In the genomic region with DNA sequence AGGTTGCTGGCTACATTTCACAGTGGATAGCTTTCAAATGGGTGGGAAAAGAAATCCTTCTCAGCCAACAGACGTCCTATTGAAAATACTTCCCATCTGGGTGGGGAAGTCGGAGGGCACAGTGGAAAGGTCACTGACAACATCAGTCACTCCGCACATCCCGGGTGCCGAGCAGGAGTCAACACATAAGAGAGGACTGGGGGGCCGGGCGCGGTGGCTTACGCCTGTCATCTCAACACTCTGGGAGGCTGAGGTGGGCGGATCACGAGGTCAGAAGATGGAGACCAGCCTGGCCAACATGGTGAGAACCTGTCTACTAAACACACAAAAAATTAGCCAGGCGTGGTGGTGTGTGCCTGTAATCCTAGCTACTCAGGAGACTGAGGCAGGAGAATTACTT, we compare ENCODE assay signal across 7 cellular contexts.
"Had no signal": no experiment of that assay in that cellular context is flagged by ENCODE, and none has a peak within 500 bp of the region (broad histone marks: within the 10 kb centered on the region; RNA-seq: fewer than 3 reads in every experiment).

No MANE protein-coding gene starts in this region.

- DNase-seq: GM23248, GOT3, H7, HFFc6, IMR-90 had no signal

- H3K4me1 ChIP-seq: HAP-1 had no signal

- H3K27ac Mint-ChIP-seq: HFFc6 had no signal

- H3K36me3 ChIP-seq: HAP-1 had no signal

- H3K27ac ChIP-seq: GM23248 had no signal

- ATAC-seq: HCT116 had no signal

- H3K4me3 Mint-ChIP-seq: HFFc6 had no signal

- H3K9me3 ChIP-seq: HAP-1 had no signal

- H3K4me3 ChIP-seq: GM23248, HAP-1 had no signal
